26 cellular contexts compared by ENCODE assay signal in the genomic region with DNA sequence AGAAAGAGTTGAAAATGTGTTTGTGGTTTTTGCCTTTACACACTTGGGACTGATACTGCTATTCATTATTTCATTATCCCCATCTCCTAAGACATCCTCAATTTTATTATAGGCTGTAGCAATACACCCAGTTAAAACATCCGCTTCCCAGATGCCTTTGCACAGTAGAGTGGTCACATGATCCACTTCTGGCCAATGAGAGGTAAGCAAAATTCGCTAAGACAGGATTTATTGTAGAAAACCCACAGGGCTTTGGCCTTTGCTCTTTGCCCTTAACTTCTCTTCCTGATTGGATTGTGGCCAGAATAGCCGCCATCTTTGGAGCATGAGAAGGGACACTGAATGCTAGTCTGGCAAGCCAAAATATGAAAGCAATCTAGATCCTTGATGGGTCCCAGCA. TPM values are rescaled to one million over a fixed set of nuclear protein-coding genes. Genes with fewer than 3 reads are reported as not detected.
DNase-seq lines count a peak whose midpoint lies in the region; ATAC-seq, FAIRE-seq and TF ChIP-seq lines count a peak whose summit lies in the region.
"Had no signal": no experiment of that assay in that cellular context is flagged by ENCODE, and none has a peak within 500 bp of the region (broad histone marks: within the 10 kb centered on the region; RNA-seq: fewer than 3 reads in every experiment).

No MANE protein-coding gene starts in this region.

- intact Hi-C loops in K562 (cut with micrococcal nuclease): no loop called here

- 0% methylated on average over 3 of the region's 3 CpGs for WGBS in K562 (ENCODE audit: insufficient coverage, low coverage, missing lambda C conversion rate)

- CTCF ChIA-PET in HEK293 (lab: Yijun Ruan, JAX) (no interaction called here), K562 (lab: Yijun Ruan, JAX; ENCODE audit: low intra/inter-chr PET ratio) (no interaction called here)

- POLR2A ChIA-PET in HEK293 (lab: Yijun Ruan, JAX): no interaction called here
- POLR2A ChIA-PET in K562 (lab: Yijun Ruan, JAX): no interaction called here

- TF ChIP-seq CTCF in HEK293 (tag by site-specific recombination; IDR thresholded peaks at IDR 0.05): no peak
- no peak for TF ChIP-seq CTCF in K562 (IDR thresholded peaks at IDR 0.05 in 2 of 3, conservative IDR thresholded peaks at IDR 0.05 in 1 of 3; ENCODE audit: insufficient read depth in 2 of 3, low read depth in 1 of 3, low read length in 3 of 3)

- FAIRE-seq in K562 (lab: Jason Lieb, UNC): no peak
- FAIRE-seq: colon, D721Med, endothelial cell of umbilical vein had no signal

- no peaks in the 10 kb centered on the region for H4K20me1 ChIP-seq in K562 (replicated peaks; ENCODE audit: control insufficient read depth, insufficient read depth, low read length)

- BruUV-seq in K562 (replicated peaks; lab: Mats Ljungman, UMichigan): no TSS peak

- TF ChIP-seq RAD21 in K562 (CRISPR knock-in tag; conservative IDR thresholded peaks at IDR 0.05 in 1 of 2, IDR thresholded peaks at IDR 0.05 in 1 of 2): no peak

- ATAC-seq in K562 (no peak), HG03025 (IDR thresholded peaks at IDR 0.05; ENCODE audit: low FRiP score, unreplicated experiment) (no peak)
- ATAC-seq: activated CD8-positive, alpha-beta T cell treated with anti-CD3 and anti-CD28 coated beads, Interleukin-2, amount 10 ng/mL, durations not matched to agents 7 days and 5 days; left lobe of liver; stimulated activated effector memory CD8-positive, alpha-beta T cell treated with anti-CD3 and anti-CD28 coated beads, Interleukin-12 subunit alpha, Interleukin-12 subunit beta, amount 100 ng/mL, for 72 hours had no signal

- in situ Hi-C loops in K562 (cut with MboI): no loop called here

- no peak for TF ChIP-seq EP300 in K562 (IDR thresholded peaks at IDR 0.05; ENCODE audit: low read length)

- no peak for TF ChIP-seq POLR2A in K562 (conservative IDR thresholded peaks at IDR 0.05)

- no peaks in the 10 kb centered on the region for H3K79me2 ChIP-seq in K562 (ENCODE audit: control insufficient read depth, insufficient read depth, low read length)

- H3K27ac ChIP-seq in HEK293 (ENCODE audit: extremely low read depth, low read depth, low read length) (no peak overlapping the region), K562 (ENCODE audit: extremely low read depth, low read depth, low read length) (no peak overlapping the region), muscle layer of colon (ENCODE audit: low read depth, low read length) (peak overlapping the region; percentile 46), stomach smooth muscle (ENCODE audit: low read length) (peak overlapping the region; percentile 33)
- H3K27ac ChIP-seq: HL-60 had no signal

- no peaks in the 10 kb centered on the region for H3K9me1 ChIP-seq in K562 (ENCODE audit: control insufficient read depth, insufficient read depth, low read length)

- H3K9me3 ChIP-seq in HEK293 (ENCODE audit: control insufficient read depth, insufficient read depth, low read depth, low read length) (no peaks in the 10 kb centered on the region), K562 (replicated peaks; ENCODE audit: control insufficient read depth, insufficient read depth, low read depth, low read length) (no peaks in the 10 kb centered on the region), muscle layer of colon (ENCODE audit: low read length) (no peaks in the 10 kb centered on the region), stomach smooth muscle (ENCODE audit: control insufficient read depth in 2 of 2, low read length in 2 of 2) (no peaks in the 10 kb centered on the region)

- no peak overlapping the region for H3K4me2 ChIP-seq in K562 (ENCODE audit: insufficient read depth, low read length)

- H3K4me1 ChIP-seq in HEK293 (ENCODE audit: control insufficient read depth, insufficient read depth, low read length): no peaks in the 10 kb centered on the region; the same call in 1 of the 2 replicates
- no peaks in the 10 kb centered on the region for H3K4me1 ChIP-seq in K562 (replicated peaks in 1 of 2; ENCODE audit: control insufficient read depth in 2 of 2, insufficient read depth in 2 of 2, low read length in 2 of 2)
- H3K4me1 ChIP-seq in muscle layer of colon (ENCODE audit: insufficient read depth, low read length): peaks cover 29% of the 10 kb centered on the region
- peaks cover 4% of the 10 kb centered on the region for H3K4me1 ChIP-seq in stomach smooth muscle (ENCODE audit: control insufficient read depth, insufficient read depth, low read length)

- H3K9ac ChIP-seq in K562 (ENCODE audit: insufficient read depth in 1 of 2, low read depth in 2 of 2, low read length in 2 of 2): no peak overlapping the region
- H3K9ac ChIP-seq in muscle layer of colon (ENCODE audit: low read length): no peak overlapping the region
- H3K9ac ChIP-seq in stomach smooth muscle (ENCODE audit: low read length in 2 of 2): no peak overlapping the region

- H3K36me3 ChIP-seq in HEK293 (ENCODE audit: control insufficient read depth in 2 of 2, insufficient read depth in 1 of 2, low read length in 2 of 2): no peaks in the 10 kb centered on the region
- no peaks in the 10 kb centered on the region for H3K36me3 ChIP-seq in K562 (ENCODE audit: control insufficient read depth, insufficient read depth, low read length)
- no peaks in the 10 kb centered on the region for H3K36me3 ChIP-seq in muscle layer of colon (ENCODE audit: insufficient read depth, low read length)
- H3K36me3 ChIP-seq in stomach smooth muscle (ENCODE audit: control insufficient read depth in 2 of 2, insufficient read depth in 2 of 2, low read length in 2 of 2): no peaks in the 10 kb centered on the region

- H2AFZ ChIP-seq in K562 (ENCODE audit: low read depth, low read length): no peak overlapping the region

- no peaks in the 10 kb centered on the region for H3K27me3 ChIP-seq in K562 (ENCODE audit: control insufficient read depth in 2 of 2, insufficient read depth in 2 of 2, low read length in 2 of 2)
- no peaks in the 10 kb centered on the region for H3K27me3 ChIP-seq in muscle layer of colon (ENCODE audit: control insufficient read depth in 1 of 2, insufficient read depth in 2 of 2, low read length in 2 of 2)
- H3K27me3 ChIP-seq in stomach smooth muscle (ENCODE audit: control insufficient read depth in 1 of 2, insufficient read depth in 2 of 2, low read length in 2 of 2): no peaks in the 10 kb centered on the region

- DNase-seq in K562 (ENCODE audit: extremely low read depth in 1 of 4, low spot score in 3 of 4) (peak in 3 of 4 experiments; percentile 4 to 51 (median 43)), GDM1 (lab: John Stamatoyannopoulos, UW) (no peak), NCI-H82 (lab: John Stamatoyannopoulos, UW) (no peak)
- DNase-seq: activated CD4-positive, alpha-beta T cell treated with anti-CD3 and anti-CD28 coated beads for 1 hour; activated CD8-positive, alpha-beta T cell treated with anti-CD3 and anti-CD28 coated beads, Interleukin-2, amount 10 ng/mL, durations not matched to agents 7 days and 5 days; activated naive CD4-positive, alpha-beta T cell treated with anti-CD3 and anti-CD28 coated beads, Interleukin-2, amount 10 ng/mL, durations not matched to agents 7 days and 5 days; amygdala; CD4-positive, alpha-beta memory T cell; HFFc6; Karpas-422; MV-4-11; NCI-H1436; NCI-H345; posterior cingulate gyrus; SHP77 treated with DMSO at 0.1 percent for 48 hours; stimulated activated CD4-positive, alpha-beta T cell treated with anti-CD3 and anti-CD28 coated beads, Interleukin-15, amount 100 ng/mL, for 24 hours had no signal

- no peak overlapping the region for H3K4me3 ChIP-seq in HEK293 (ENCODE audit: low read depth, low read length)
- no peak overlapping the region for H3K4me3 ChIP-seq in K562
- H3K4me3 ChIP-seq in muscle layer of colon (ENCODE audit: low read depth in 1 of 2, low read length in 2 of 2): no peak overlapping the region
- no peak overlapping the region for H3K4me3 ChIP-seq in stomach smooth muscle (ENCODE audit: low read length in 2 of 2)

TF ChIP-seq in K562, 482 proteins besides CTCF, POLR2A, EP300 and RAD21 (continues in another document):
- TF ChIP-seq NFIC (IDR thresholded peaks at IDR 0.05): peak; percentile 34; the same call in 1 of the 2 replicates
- no peak for TF ChIP-seq SREBF1 (IDR thresholded peaks at IDR 0.05; ENCODE audit: borderline replicate concordance, low read depth, low read length)
- TF ChIP-seq ZNF766 (CRISPR knock-in tag; conservative IDR thresholded peaks at IDR 0.05): no peak
- peak; percentile 36; the same call in 1 of the 2 replicates for TF ChIP-seq NR2C1 (IDR thresholded peaks at IDR 0.05)
- peak; percentile 75 for TF ChIP-seq NR2C1 (tag; IDR thresholded peaks at IDR 0.05)
- TF ChIP-seq, protein P1, sequence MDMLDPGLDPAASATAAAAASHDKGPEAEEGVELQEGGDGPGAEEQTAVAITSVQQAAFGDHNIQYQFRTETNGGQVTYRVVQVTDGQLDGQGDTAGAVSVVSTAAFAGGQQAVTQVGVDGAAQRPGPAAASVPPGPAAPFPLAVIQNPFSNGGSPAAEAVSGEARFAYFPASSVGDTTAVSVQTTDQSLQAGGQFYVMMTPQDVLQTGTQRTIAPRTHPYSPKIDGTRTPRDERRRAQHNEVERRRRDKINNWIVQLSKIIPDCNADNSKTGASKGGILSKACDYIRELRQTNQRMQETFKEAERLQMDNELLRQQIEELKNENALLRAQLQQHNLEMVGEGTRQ (CRISPR knock-in tag; IDR thresholded peaks at IDR 0.05): peak; percentile 64
- 0 out of 2 replicates have a peak, but pooled peaks have one; percentile 38 for TF ChIP-seq RAD51 (IDR thresholded peaks at IDR 0.05; ENCODE audit: borderline replicate concordance, low read depth)

RNA-seq across cellular contexts. Expression of a gene that starts 53.1 kb away (rescaled TPM):
- total RNA-seq in K562 (2011; cell fraction: chromatin; rRNA removed; ENCODE audit: low replicate concordance): not detected in 2 replicates
- not detected in 2 replicates for total RNA-seq in K562 (2011; cell fraction: nucleolus; rRNA removed)
- not detected in 2 replicates for total RNA-seq in K562 (2011; cell fraction: nucleoplasm; rRNA removed)
- total RNA-seq in K562 (2014; rRNA removed) (not detected in 2 replicates), K562 (2014; rRNA removed; fragmentation: Illumina TruSeq; extraction: Trizol) (not detected in 2 replicates), K562 (2015; rRNA removed; fragmentation: Illumina TruSeq; extraction: Trizol) (not detected in 2 replicates), K562 (2021) (not detected in 2 replicates)
- polyA plus RNA-seq in K562 (2011; rRNA removed) (not detected in 2 replicates), K562 (2014; fragmentation: Illumina TruSeq; extraction: Trizol) (not detected in 2 replicates), K562 (2014; fragmentation: Nextera tagmentation; extraction: Ambion mirVana) (not detected), K562 (2014; rRNA removed) (not detected in 2 replicates)
- not detected in 2 replicates for polyA plus RNA-seq in K562 (2011; cell fraction: cytosol; rRNA removed)
- not detected in 2 replicates for polyA plus RNA-seq in K562 (2011; cell fraction: nucleus; rRNA removed)
- not detected in 2 replicates for polyA plus RNA-seq in K562 (2012)
- polyA minus RNA-seq in K562 (2011; rRNA and poly(A)+ RNA removed): 0.12 TPM in 1 of 2 replicates, not detected in the other
- not detected in 2 replicates for polyA minus RNA-seq in K562 (2011; cell fraction: cytosol; rRNA and poly(A)+ RNA removed)
- polyA minus RNA-seq in K562 (2011; cell fraction: nucleus; rRNA and poly(A)+ RNA removed): not detected in 2 replicates
- total RNA-seq: activated CD8-positive, alpha-beta T cell treated with anti-CD3 and anti-CD28 coated beads, Interleukin-2, amount 10 ng/mL, durations not matched to agents 7 days and 5 days; CD4-positive, alpha-beta memory T cell; endothelial cell of umbilical vein had no signal
- polyA plus RNA-seq: CD4-positive, alpha-beta memory T cell had no signal

Comparison
In these comparisons a context has a peak if more than half of its experiments do, and no peak if none do; other contexts are left out.
1. H3K27ac ChIP-seq: peak in muscle layer of colon (single experiment) and stomach smooth muscle (single experiment); none in HEK293 (single experiment) and K562 (single experiment).
2. DNase-seq: peak in K562 (3 of 4); none in GDM1 (single experiment) and NCI-H82 (single experiment).